ENCODE assay signal across 14 cellular contexts in the genomic region with DNA sequence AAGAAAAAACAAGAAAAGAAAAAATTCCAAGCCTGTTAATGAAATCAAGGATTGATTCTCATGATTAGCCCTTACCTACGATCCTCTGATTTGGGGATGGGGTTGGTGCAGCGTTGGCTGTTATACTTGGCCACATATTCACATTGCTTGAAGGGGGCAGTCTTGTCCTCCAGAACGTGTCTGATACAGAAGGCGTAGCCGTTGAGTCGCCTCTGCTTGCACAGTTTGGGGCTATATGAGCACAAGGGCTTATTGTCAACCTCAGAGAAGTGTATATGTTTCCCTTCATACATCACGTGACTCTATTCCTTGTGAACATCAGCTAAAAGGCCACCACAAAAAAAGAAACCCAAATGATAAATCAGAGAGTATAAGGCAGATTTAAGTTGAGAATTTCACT.
"Had no signal": no experiment of that assay in that cellular context is flagged by ENCODE, and none has a peak within 500 bp of the region (broad histone marks: within the 10 kb centered on the region; RNA-seq: fewer than 3 reads in every experiment).

No MANE protein-coding gene starts in this region.

- H3K9me3 ChIP-seq: gastrocnemius medialis, ovary, thyroid gland, uterus had no signal

- H3K27ac Mint-ChIP-seq: neural progenitor cell had no signal

- H2AFZ ChIP-seq: neural progenitor cell had no signal

- FAIRE-seq: astrocyte, TTC549 had no signal

- H3K4me3 ChIP-seq: gastrocnemius medialis, neural progenitor cell, ovary, skin epidermis, thyroid gland, uterus had no signal

- H3K4me1 Mint-ChIP-seq: neural progenitor cell had no signal

- H3K27ac ChIP-seq: gastrocnemius medialis, neural progenitor cell, ovary, skin epidermis, thyroid gland, uterus had no signal

- DNase-seq: activated CD4-positive, alpha-beta T cell treated with anti-CD3 and anti-CD28 coated beads, Interleukin-2, amount 50 U/mL, for 1 hour; activated CD4-positive, CD25-positive, alpha-beta regulatory T cell; activated gamma-delta T cell; activated T-cell treated with anti-CD3 and anti-CD28 coated beads, Interleukin-2, amount 50 U/mL, for 1 hour; gastrocnemius medialis; left ventricle myocardium superior; ovary; T-helper 1 cell; thyroid gland; uterus had no signal

- H3K4me1 ChIP-seq: gastrocnemius medialis, neural progenitor cell, uterus had no signal

- H3K4me3 Mint-ChIP-seq: neural progenitor cell had no signal

- H3K27me3 ChIP-seq: gastrocnemius medialis, neural progenitor cell, ovary, thyroid gland, uterus had no signal

- H3K9ac ChIP-seq: neural progenitor cell had no signal

- ATAC-seq: gastrocnemius medialis, left ventricle myocardium superior had no signal

- H3K4me2 ChIP-seq: neural progenitor cell had no signal

- H3K9me3 Mint-ChIP-seq: neural progenitor cell had no signal

- H3K36me3 ChIP-seq: neural progenitor cell, ovary, uterus had no signal
